ENCODE assay signal across 12 cellular contexts in genomic region chr14:93150227-93151206, GRCh38. TPM values are rescaled to one million over a fixed set of nuclear protein-coding genes. Genes with fewer than 3 reads are reported as not detected.
DNase-seq lines count a peak whose midpoint lies in the region; ATAC-seq and TF ChIP-seq lines count a peak whose summit lies in the region.
"Had no signal": no experiment of that assay in that cellular context is flagged by ENCODE, and none has a peak within 500 bp of the region (broad histone marks: within the 10 kb centered on the region; RNA-seq: fewer than 3 reads in every experiment).

No MANE protein-coding gene starts in this region.

- no peaks in the 10 kb centered on the region for H3K36me3 Mint-ChIP-seq in stimulated activated memory B cell treated with anti-CD40 and anti-IgM and Interleukin-4, amounts not matched to agents 10 μg/mL and 1 μg/mL and 100 μg/mL, for 72 hours

- no peaks in the 10 kb centered on the region for H3K9me3 ChIP-seq in adipocyte (ENCODE audit: control insufficient read depth, low read length)
- no peaks in the 10 kb centered on the region for H3K9me3 ChIP-seq in upper lobe of left lung

- TF ChIP-seq CTCF in upper lobe of left lung (IDR thresholded peaks at IDR 0.05) = no peak

- ATAC-seq in upper lobe of left lung (ENCODE audit: low FRiP score in 2 of 2) = peak; percentile 50 to 78
- ATAC-seq in HG02884 (IDR thresholded peaks at IDR 0.05; ENCODE audit: unreplicated experiment) = no peak
- no peak for ATAC-seq in stimulated activated memory B cell treated with anti-CD40 and anti-IgM and Interleukin-4, amounts not matched to agents 10 μg/mL and 1 μg/mL and 100 μg/mL, for 72 hours

- H3K27me3 ChIP-seq in adipocyte (replicated peaks; ENCODE audit: control insufficient read depth, insufficient read depth, low read length) (peaks cover 12% of the 10 kb centered on the region), upper lobe of left lung (no peaks in the 10 kb centered on the region)

- H3K27ac ChIP-seq in upper lobe of left lung = no peak overlapping the region

- H3K4me3 ChIP-seq in adipocyte (ENCODE audit: low read length) (peak overlapping the region; percentile 40), upper lobe of left lung (peak overlapping the region in 1 of 4 donors; percentile 4)

- whole genome bisulfite sequencing in upper lobe of left lung, 2 donors = 33 to 39% methylated on average over 15 to 16 of the region's 16 CpGs

- no peaks in the 10 kb centered on the region for H3K9me3 Mint-ChIP-seq in stimulated activated memory B cell treated with anti-CD40 and anti-IgM and Interleukin-4, amounts not matched to agents 10 μg/mL and 1 μg/mL and 100 μg/mL, for 72 hours
- H3K9me3 Mint-ChIP-seq: activated CD4-positive, alpha-beta T cell treated with anti-CD3 and anti-CD28 coated beads, Interleukin-2, amount 10 ng/mL, durations not matched to agents 24 days and 14 days had no signal

- H3K36me3 ChIP-seq in adipocyte (ENCODE audit: control insufficient read depth, insufficient read depth, low read length, severe bottlenecking) (no peaks in the 10 kb centered on the region), upper lobe of left lung (no peaks in the 10 kb centered on the region)

- no peak overlapping the region for H3K27ac Mint-ChIP-seq in stimulated activated memory B cell treated with anti-CD40 and anti-IgM and Interleukin-4, amounts not matched to agents 10 μg/mL and 1 μg/mL and 100 μg/mL, for 72 hours
- H3K27ac Mint-ChIP-seq: activated CD4-positive, alpha-beta T cell treated with anti-CD3 and anti-CD28 coated beads, Interleukin-2, amount 10 ng/mL, durations not matched to agents 24 days and 14 days had no signal

- no peak overlapping the region for H3K9ac ChIP-seq in adipocyte (ENCODE audit: low read length)

- H3K4me1 Mint-ChIP-seq in stimulated activated memory B cell treated with anti-CD40 and anti-IgM and Interleukin-4, amounts not matched to agents 10 μg/mL and 1 μg/mL and 100 μg/mL, for 72 hours = peaks cover 16% of the 10 kb centered on the region
- H3K4me1 Mint-ChIP-seq: activated CD4-positive, alpha-beta T cell treated with anti-CD3 and anti-CD28 coated beads, Interleukin-2, amount 10 ng/mL, durations not matched to agents 24 days and 14 days had no signal

- TF ChIP-seq EP300 in upper lobe of left lung (IDR thresholded peaks at IDR 0.05) = no peak

- peaks cover 45% of the 10 kb centered on the region for H3K27me3 Mint-ChIP-seq in stimulated activated memory B cell treated with anti-CD40 and anti-IgM and Interleukin-4, amounts not matched to agents 10 μg/mL and 1 μg/mL and 100 μg/mL, for 72 hours

- no peak overlapping the region for H3K4me3 Mint-ChIP-seq in stimulated activated memory B cell treated with anti-CD40 and anti-IgM and Interleukin-4, amounts not matched to agents 10 μg/mL and 1 μg/mL and 100 μg/mL, for 72 hours
- H3K4me3 Mint-ChIP-seq: activated CD4-positive, alpha-beta T cell treated with anti-CD3 and anti-CD28 coated beads, Interleukin-2, amount 10 ng/mL, durations not matched to agents 24 days and 14 days had no signal

- peaks cover 7% of the 10 kb centered on the region for H3K4me1 ChIP-seq in adipocyte (ENCODE audit: control insufficient read depth, insufficient read depth, low read length)
- H3K4me1 ChIP-seq in upper lobe of left lung = peaks cover 0 to 10% (median 7%) of the 10 kb centered on the region in 4 donors

- no peak for TF ChIP-seq POLR2A in upper lobe of left lung (IDR thresholded peaks at IDR 0.05)

- DNase-seq in SIG-M5 treated with dmso at 0.1 percent for 504 hours (lab: John Stamatoyannopoulos, UW; ENCODE audit: unreplicated experiment) (peak; percentile 7), SIG-M5 (lab: John Stamatoyannopoulos, UW) (no peak), adipocyte (ENCODE audit: low read depth) (no peak), kidney tubule cell (ENCODE audit: low spot score) (peak; percentile 90), upper lobe of left lung (peak in 1 of 2 donors; percentile 56), ureter (ENCODE audit: low spot score) (no peak)
- DNase-seq: activated CD4-positive, alpha-beta T cell treated with anti-CD3 and anti-CD28 coated beads, Interleukin-2, amount 10 ng/mL, durations not matched to agents 24 days and 14 days; activated gamma-delta T cell treated with Interleukin-2 at 50 U/mL for 16 hours; NCI-H446 treated with DMSO at 0.1 percent for 48 hours; SW 1271 had no signal

RNA-seq across cellular contexts. Expression of gene MOAP1, which starts 34.2 kb away (rescaled TPM):
- 10 to 100 TPM; 14.7 to 43.8 (median 36.4) TPM for total RNA-seq in upper lobe of left lung
- total RNA-seq in ureter = 23.2 TPM

RNA-seq across cellular contexts. Expression of gene LYSET, which starts 34.6 kb away (rescaled TPM):
- total RNA-seq in upper lobe of left lung = 10 to 100 TPM in 4 of 6 donors, 1 to 10 TPM in 2; 2.6 to 32.1 (median 18.0) TPM
- 22.1 TPM for total RNA-seq in ureter

RNA-seq across cellular contexts. Expression of gene ITPK1, which starts 34.8 kb away (rescaled TPM):
- total RNA-seq in upper lobe of left lung (100 to 1,000 TPM in 3 of 6 donors, 10 to 100 TPM in 3; 41.9 to 128 (median 86.1) TPM), ureter (70.4 TPM)

RNA-seq across cellular contexts. Expression of gene GON7, which starts 56.3 kb away (rescaled TPM):
- total RNA-seq in upper lobe of left lung = 10 to 100 TPM in 5 of 6 donors, 1 to 10 TPM in 1; 7.5 to 31.1 (median 14.7) TPM
- total RNA-seq in ureter = 9.6 TPM

RNA-seq across cellular contexts. Expression of gene UBR7, which starts 56.5 kb away (rescaled TPM):
- total RNA-seq in upper lobe of left lung (10 to 100 TPM in 5 of 6 donors, 1 to 10 TPM in 1; 9.3 to 23.3 (median 21.1) TPM), ureter (19.1 TPM)

Comparison
In these comparisons a context has a peak if more than half of its experiments do, and no peak if none do; other contexts are left out.
1. DNase-seq: peak in SIG-M5 treated with dmso at 0.1 percent for 504 hours (single experiment) and kidney tubule cell (single experiment); none in SIG-M5 (single experiment), adipocyte (single experiment) and ureter (single experiment).
2. ATAC-seq: peak in upper lobe of left lung (2 of 2); none in HG02884 (single experiment) and stimulated activated memory B cell treated with anti-CD40 and anti-IgM and Interleukin-4, amounts not matched to agents 10 μg/mL and 1 μg/mL and 100 μg/mL, for 72 hours (single experiment).